1 cellular context compared by ENCODE assay signal in the genomic region with DNA sequence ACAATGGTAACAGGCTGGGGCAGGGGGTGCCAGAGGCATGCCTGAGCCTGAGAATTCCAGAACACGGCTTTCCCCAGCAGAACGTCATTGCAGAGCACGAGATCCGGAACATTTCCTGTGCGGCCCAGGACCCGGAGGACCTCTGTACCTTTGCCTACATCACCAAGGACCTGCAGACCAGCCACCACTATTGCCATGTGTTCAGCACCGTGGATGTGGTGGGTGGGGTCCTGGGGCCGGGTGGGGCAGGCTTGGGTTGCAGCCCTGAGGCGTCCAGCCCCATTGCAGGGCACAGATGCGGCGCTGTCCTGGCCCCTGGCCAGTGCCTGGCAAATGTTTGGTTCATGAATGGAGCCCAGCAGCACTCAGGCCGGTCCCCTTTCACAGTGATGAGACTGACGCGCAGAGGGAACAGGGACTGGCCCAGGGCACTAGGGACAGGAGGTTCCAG.
TF ChIP-seq lines count a peak whose summit lies in the region.

No MANE protein-coding gene starts in this region.

TF ChIP-seq in HEK293, 187 proteins besides CTCF, POLR2A, EP300 and RAD21 (continued from another document):
- TF ChIP-seq, protein P1, sequence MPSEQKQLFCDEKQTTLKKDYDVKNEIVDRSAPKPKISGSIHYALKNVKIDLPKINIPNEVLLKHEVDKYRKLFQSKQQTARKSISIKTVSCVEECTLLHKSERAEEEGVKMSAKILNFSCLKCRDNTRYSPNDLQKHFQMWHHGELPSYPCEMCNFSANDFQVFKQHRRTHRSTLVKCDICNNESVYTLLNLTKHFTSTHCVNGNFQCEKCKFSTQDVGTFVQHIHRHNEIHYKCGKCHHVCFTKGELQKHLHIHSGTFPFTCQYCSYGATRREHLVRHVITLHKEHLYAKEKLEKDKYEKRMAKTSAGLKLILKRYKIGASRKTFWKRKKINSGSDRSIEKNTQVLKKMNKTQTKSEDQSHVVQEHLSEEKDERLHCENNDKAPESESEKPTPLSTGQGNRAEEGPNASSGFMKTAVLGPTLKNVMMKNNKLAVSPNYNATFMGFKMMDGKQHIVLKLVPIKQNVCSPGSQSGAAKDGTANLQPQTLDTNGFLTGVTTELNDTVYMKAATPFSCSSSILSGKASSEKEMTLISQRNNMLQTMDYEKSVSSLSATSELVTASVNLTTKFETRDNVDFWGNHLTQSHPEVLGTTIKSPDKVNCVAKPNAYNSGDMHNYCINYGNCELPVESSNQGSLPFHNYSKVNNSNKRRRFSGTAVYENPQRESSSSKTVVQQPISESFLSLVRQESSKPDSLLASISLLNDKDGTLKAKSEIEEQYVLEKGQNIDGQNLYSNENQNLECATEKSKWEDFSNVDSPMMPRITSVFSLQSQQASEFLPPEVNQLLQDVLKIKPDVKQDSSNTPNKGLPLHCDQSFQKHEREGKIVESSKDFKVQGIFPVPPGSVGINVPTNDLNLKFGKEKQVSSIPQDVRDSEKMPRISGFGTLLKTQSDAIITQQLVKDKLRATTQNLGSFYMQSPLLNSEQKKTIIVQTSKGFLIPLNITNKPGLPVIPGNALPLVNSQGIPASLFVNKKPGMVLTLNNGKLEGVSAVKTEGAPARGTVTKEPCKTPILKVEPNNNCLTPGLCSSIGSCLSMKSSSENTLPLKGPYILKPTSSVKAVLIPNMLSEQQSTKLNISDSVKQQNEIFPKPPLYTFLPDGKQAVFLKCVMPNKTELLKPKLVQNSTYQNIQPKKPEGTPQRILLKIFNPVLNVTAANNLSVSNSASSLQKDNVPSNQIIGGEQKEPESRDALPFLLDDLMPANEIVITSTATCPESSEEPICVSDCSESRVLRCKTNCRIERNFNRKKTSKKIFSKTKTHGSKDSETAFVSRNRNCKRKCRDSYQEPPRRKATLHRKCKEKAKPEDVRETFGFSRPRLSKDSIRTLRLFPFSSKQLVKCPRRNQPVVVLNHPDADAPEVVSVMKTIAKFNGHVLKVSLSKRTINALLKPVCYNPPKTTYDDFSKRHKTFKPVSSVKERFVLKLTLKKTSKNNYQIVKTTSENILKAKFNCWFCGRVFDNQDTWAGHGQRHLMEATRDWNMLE (tag by site-specific recombination; conservative IDR thresholded peaks at IDR 0.05; ENCODE audit: low read depth), result no peak
- TF ChIP-seq ZNF335 (tag by site-specific recombination; conservative IDR thresholded peaks at IDR 0.05) (no peak), ZNF280D (tag by site-specific recombination; IDR thresholded peaks at IDR 0.05) (no peak)
